27 cellular contexts compared by ENCODE assay signal in genomic region chr2:25504266-25504665, GRCh38.
"Had no signal": no experiment of that assay in that cellular context is flagged by ENCODE, and none has a peak within 500 bp of the region (broad histone marks: within the 10 kb centered on the region; RNA-seq: fewer than 3 reads in every experiment).

No MANE protein-coding gene starts in this region.

- H3K9me3 ChIP-seq: left lung, lower lobe of right lung, pancreas, prostate gland, sigmoid colon, spleen, suprapubic skin, thoracic aorta, tibial artery, upper lobe of right lung had no signal

- ATAC-seq: left colon; left lung; lower lobe of right lung; naive thymus-derived CD8-positive, alpha-beta T cell; pancreas; right cardiac atrium; stimulated activated effector memory CD8-positive, alpha-beta T cell treated with anti-CD3 and anti-CD28 coated beads, Interleukin-12 subunit alpha, Interleukin-12 subunit beta, amount 100 ng/mL, for 72 hours; upper lobe of right lung had no signal

- H3K4me3 Mint-ChIP-seq: naive thymus-derived CD8-positive, alpha-beta T cell; nephron; neural crest cell; stimulated activated effector memory CD8-positive, alpha-beta T cell treated with anti-CD3 and anti-CD28 coated beads, Interleukin-12 subunit alpha, Interleukin-12 subunit beta, amount 100 ng/mL, for 72 hours; stimulated activated naive CD8-positive, alpha-beta T cell treated with anti-CD3 and anti-CD28 coated beads, Interleukin-15, Interleukin-2, amounts not matched to agents 100 ng/mL and 50 ng/mL, for 24 hours had no signal

- H3K9me3 Mint-ChIP-seq: naive thymus-derived CD8-positive, alpha-beta T cell; nephron; neural crest cell; stimulated activated effector memory CD8-positive, alpha-beta T cell treated with anti-CD3 and anti-CD28 coated beads, Interleukin-12 subunit alpha, Interleukin-12 subunit beta, amount 100 ng/mL, for 72 hours; stimulated activated naive CD8-positive, alpha-beta T cell treated with anti-CD3 and anti-CD28 coated beads, Interleukin-15, Interleukin-2, amounts not matched to agents 100 ng/mL and 50 ng/mL, for 24 hours had no signal

- H3K36me3 Mint-ChIP-seq: stimulated activated effector memory CD8-positive, alpha-beta T cell treated with anti-CD3 and anti-CD28 coated beads, Interleukin-12 subunit alpha, Interleukin-12 subunit beta, amount 100 ng/mL, for 72 hours had no signal

- H3K4me1 Mint-ChIP-seq: neural crest cell; stimulated activated effector memory CD8-positive, alpha-beta T cell treated with anti-CD3 and anti-CD28 coated beads, Interleukin-12 subunit alpha, Interleukin-12 subunit beta, amount 100 ng/mL, for 72 hours had no signal

- FAIRE-seq: kidney, pancreas, small intestine had no signal

- H3K4me3 ChIP-seq: left lung, lower lobe of right lung, pancreas, prostate gland, sigmoid colon, spleen, suprapubic skin, thoracic aorta, tibial artery, upper lobe of right lung had no signal

- H3K4me1 ChIP-seq: left lung, lower lobe of right lung, pancreas, prostate gland, sigmoid colon, spleen, suprapubic skin, tibial artery, upper lobe of right lung had no signal

- H3K27me3 Mint-ChIP-seq: naive thymus-derived CD8-positive, alpha-beta T cell; stimulated activated naive CD8-positive, alpha-beta T cell treated with anti-CD3 and anti-CD28 coated beads, Interleukin-15, Interleukin-2, amounts not matched to agents 100 ng/mL and 50 ng/mL, for 24 hours had no signal

- H3K27me3 ChIP-seq: left lung, pancreas, sigmoid colon, spleen, suprapubic skin, tibial artery, upper lobe of right lung had no signal

- H3K36me3 ChIP-seq: left lung, lower lobe of right lung, pancreas, prostate gland, sigmoid colon, spleen, suprapubic skin, thoracic aorta, upper lobe of right lung had no signal

- DNase-seq: kidney; left colon; left lung; lower lobe of right lung; mammary epithelial cell; mesenchymal stem cell; naive thymus-derived CD8-positive, alpha-beta T cell; nucleus accumbens; pancreas; posterior cingulate gyrus; retina; right cardiac atrium; sigmoid colon; small intestine; spleen; stimulated activated CD4-positive, alpha-beta T cell treated with anti-CD3 and anti-CD28 coated beads, Interleukin-4, amount 100 ng/mL, for 24 hours; stimulated activated naive CD4-positive, alpha-beta T cell; tibial artery; trophoblast cell; upper lobe of right lung had no signal

- H3K27ac Mint-ChIP-seq: naive thymus-derived CD8-positive, alpha-beta T cell; nephron; stimulated activated effector memory CD8-positive, alpha-beta T cell treated with anti-CD3 and anti-CD28 coated beads, Interleukin-12 subunit alpha, Interleukin-12 subunit beta, amount 100 ng/mL, for 72 hours; stimulated activated naive CD8-positive, alpha-beta T cell treated with anti-CD3 and anti-CD28 coated beads, Interleukin-15, Interleukin-2, amounts not matched to agents 100 ng/mL and 50 ng/mL, for 24 hours had no signal

- H3K27ac ChIP-seq: left lung, lower lobe of right lung, pancreas, prostate gland, sigmoid colon, spleen, suprapubic skin, thoracic aorta, tibial artery, upper lobe of right lung had no signal
